24 cellular contexts compared by ENCODE assay signal in the genomic region with DNA sequence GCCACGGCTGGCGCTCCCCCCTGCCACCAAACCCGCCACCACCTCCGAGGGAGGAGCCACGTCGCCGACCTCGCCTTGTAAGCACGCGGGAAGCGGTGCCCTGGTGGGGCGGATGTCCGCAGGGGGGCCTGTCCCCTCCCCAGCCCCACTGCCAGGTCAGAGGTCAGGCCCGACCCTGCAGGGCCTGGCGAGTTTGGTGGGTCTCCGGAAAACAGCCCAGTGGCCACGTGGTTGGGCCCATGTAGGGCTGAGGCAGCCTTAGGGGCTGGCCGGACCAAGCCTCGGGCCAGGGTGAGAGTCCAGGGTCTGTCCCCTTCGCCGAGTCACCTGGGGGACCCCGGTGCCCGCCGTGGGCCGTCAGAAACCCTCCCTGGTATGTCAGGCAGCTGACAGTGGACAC. TPM values are rescaled to one million over a fixed set of nuclear protein-coding genes. Genes with fewer than 3 reads are reported as not detected.
"Had no signal": no experiment of that assay in that cellular context is flagged by ENCODE, and none has a peak within 500 bp of the region (broad histone marks: within the 10 kb centered on the region; RNA-seq: fewer than 3 reads in every experiment).

No MANE protein-coding gene starts in this region.

- H3K27me3 ChIP-seq: cardiac muscle cell, dorsolateral prefrontal cortex, heart left ventricle had no signal

- DNase-seq: activated CD4-positive, alpha-beta T cell treated with anti-CD3 and anti-CD28 coated beads for 36 hours; activated CD4-positive, alpha-beta T cell treated with anti-CD3 and anti-CD28 coated beads, Interleukin-2, amount 50 U/mL, for 48 hours; dorsolateral prefrontal cortex; endodermal cell; foreskin melanocyte; heart left ventricle; stimulated activated CD4-positive, alpha-beta T cell treated with anti-CD3 and anti-CD28 coated beads, Interleukin-4, amount 100 ng/mL, for 24 hours; stimulated activated naive B cell treated with anti-CD40 and anti-IgM and Interleukin-4, amounts not matched to agents 10 μg/mL and 1 μg/mL and 100 μg/mL, for 72 hours; substantia nigra; T-cell; trophoblast cell had no signal

- H3K36me3 Mint-ChIP-seq: activated naive CD8-positive, alpha-beta T cell; WTC11 had no signal

- H3K4me3 ChIP-seq: cardiac muscle cell, heart left ventricle had no signal

- H3K27me3 Mint-ChIP-seq: activated CD4-positive, alpha-beta T cell treated with anti-CD3 and anti-CD28 coated beads for 36 hours; activated naive CD8-positive, alpha-beta T cell; memory B cell; stimulated activated naive B cell treated with anti-CD40 and anti-IgM and Interleukin-4, amounts not matched to agents 10 μg/mL and 1 μg/mL and 100 μg/mL, for 72 hours; T-cell had no signal

- H3K9me3 Mint-ChIP-seq: activated T-helper 1 cell treated with anti-CD3 and anti-CD28 coated beads, Interleukin-12 subunit alpha, Interleukin-12 subunit beta, Interleukin-2, Interleukin-4 antibody, amounts not matched to agents 30 ng/mL and 10 ng/mL and 1 ng/mL, durations not matched to agents 14 hours and 24 hours and 36 hours; endodermal cell; memory B cell; stimulated activated naive B cell treated with anti-CD40 and anti-IgM and Interleukin-4, amounts not matched to agents 10 μg/mL and 1 μg/mL and 100 μg/mL, for 72 hours; T-cell; WTC11 had no signal

- H3K4me1 Mint-ChIP-seq: activated CD4-positive, alpha-beta T cell treated with anti-CD3 and anti-CD28 coated beads for 36 hours; T-cell had no signal

- H3K4me3 Mint-ChIP-seq: activated CD4-positive, alpha-beta T cell treated with anti-CD3 and anti-CD28 coated beads for 36 hours; activated naive CD8-positive, alpha-beta T cell; activated T-helper 1 cell treated with anti-CD3 and anti-CD28 coated beads, Interleukin-12 subunit alpha, Interleukin-12 subunit beta, Interleukin-2, Interleukin-4 antibody, amounts not matched to agents 30 ng/mL and 10 ng/mL and 1 ng/mL, durations not matched to agents 14 hours and 24 hours and 36 hours; endodermal cell; memory B cell; stimulated activated naive B cell treated with anti-CD40 and anti-IgM and Interleukin-4, amounts not matched to agents 10 μg/mL and 1 μg/mL and 100 μg/mL, for 72 hours; T-cell; WTC11 had no signal

- H3K27ac Mint-ChIP-seq: activated CD4-positive, alpha-beta T cell treated with anti-CD3 and anti-CD28 coated beads for 36 hours; activated naive CD8-positive, alpha-beta T cell; activated T-helper 1 cell treated with anti-CD3 and anti-CD28 coated beads, Interleukin-12 subunit alpha, Interleukin-12 subunit beta, Interleukin-2, Interleukin-4 antibody, amounts not matched to agents 30 ng/mL and 10 ng/mL and 1 ng/mL, durations not matched to agents 14 hours and 24 hours and 36 hours; endodermal cell; memory B cell; stimulated activated naive B cell treated with anti-CD40 and anti-IgM and Interleukin-4, amounts not matched to agents 10 μg/mL and 1 μg/mL and 100 μg/mL, for 72 hours; T-cell; WTC11 had no signal

- ATAC-seq: activated CD4-positive, alpha-beta T cell treated with anti-CD3 and anti-CD28 coated beads for 36 hours; heart left ventricle; sciatic nerve; stimulated activated naive B cell treated with anti-CD40 and anti-IgM and Interleukin-4, amounts not matched to agents 10 μg/mL and 1 μg/mL and 100 μg/mL, for 72 hours; T-cell; WTC11 had no signal

- H3K27ac ChIP-seq: cardiac muscle cell, epithelial cell of prostate had no signal

- H3K9me3 ChIP-seq: heart left ventricle had no signal

RNA-seq across cellular contexts. Expression of gene SMIM24, which starts 26.5 kb away (rescaled TPM):
- total RNA-seq: activated T-helper 1 cell treated with anti-CD3 and anti-CD28 coated beads, Interleukin-12 subunit alpha, Interleukin-12 subunit beta, Interleukin-2, Interleukin-4 antibody, amounts not matched to agents 30 ng/mL and 10 ng/mL and 1 ng/mL, durations not matched to agents 14 hours and 24 hours and 36 hours; chondrocyte; endodermal cell; heart left ventricle; mononuclear cell; omental fat pad; pulmonary artery endothelial cell; sciatic nerve had no signal
- polyA plus RNA-seq: neural cell had no signal

RNA-seq across cellular contexts. Expression of gene SMIM44, which starts 29.4 kb away (rescaled TPM):
- total RNA-seq: activated CD4-positive, alpha-beta T cell treated with anti-CD3 and anti-CD28 coated beads for 36 hours; activated T-helper 1 cell treated with anti-CD3 and anti-CD28 coated beads, Interleukin-12 subunit alpha, Interleukin-12 subunit beta, Interleukin-2, Interleukin-4 antibody, amounts not matched to agents 30 ng/mL and 10 ng/mL and 1 ng/mL, durations not matched to agents 14 hours and 24 hours and 36 hours; cardiac muscle cell; chondrocyte; endodermal cell; heart left ventricle; liver; mononuclear cell; omental fat pad; pulmonary artery endothelial cell; sciatic nerve; T-cell; WTC11 had no signal
- polyA plus RNA-seq: cardiac muscle cell, heart left ventricle, liver, neural cell had no signal
